ENCODE assay signal across 25 cellular contexts in genomic region chr6:112539355-112539754, GRCh38.
"Had no signal": no experiment of that assay in that cellular context is flagged by ENCODE, and none has a peak within 500 bp of the region (broad histone marks: within the 10 kb centered on the region; RNA-seq: fewer than 3 reads in every experiment).

No MANE protein-coding gene starts in this region.

- H3K27me3 ChIP-seq: hepatocyte, left lung, stomach, suprapubic skin, tibial nerve had no signal

- H3K4me2 ChIP-seq: hepatocyte had no signal

- ATAC-seq: activated CD4-positive, CD25-positive, alpha-beta regulatory T cell treated with anti-CD3 and anti-CD28 coated beads, Interleukin-2, amount 50 U/mL, for 24 hours; left lung; sciatic nerve; stimulated activated memory B cell treated with anti-CD40 and anti-IgM and Interleukin-4, amounts not matched to agents 10 μg/mL and 1 μg/mL and 100 μg/mL, for 72 hours had no signal

- H3K27ac ChIP-seq: epithelial cell of prostate, hepatocyte, left lung, stomach, suprapubic skin, tibial nerve, VCaP had no signal

- H3K27ac Mint-ChIP-seq: activated CD4-positive, alpha-beta memory T cell treated with anti-CD3 and anti-CD28 coated beads, Interleukin-2, amount 10 ng/mL, durations not matched to agents 7 days and 5 days; activated CD4-positive, alpha-beta T cell treated with anti-CD3 and anti-CD28 coated beads, Interleukin-2, amount 10 ng/mL, durations not matched to agents 24 days and 14 days; activated naive CD4-positive, alpha-beta T cell treated with anti-CD3 and anti-CD28 coated beads, Interleukin-2, amount 50 U/mL, for 24 hours; activated T-helper 1 cell treated with anti-CD3 and anti-CD28 coated beads, Interleukin-12 subunit alpha, Interleukin-12 subunit beta, Interleukin-2, Interleukin-4 antibody, amounts not matched to agents 30 ng/mL and 10 ng/mL and 1 ng/mL, durations not matched to agents 14 hours and 24 hours and 36 hours; brain; stimulated activated memory B cell treated with anti-CD40 and anti-IgM and Interleukin-4, amounts not matched to agents 10 μg/mL and 1 μg/mL and 100 μg/mL, for 72 hours had no signal

- H3K27me3 Mint-ChIP-seq: activated CD4-positive, alpha-beta memory T cell treated with anti-CD3 and anti-CD28 coated beads, Interleukin-2, amount 10 ng/mL, durations not matched to agents 7 days and 5 days; activated CD4-positive, alpha-beta T cell treated with anti-CD3 and anti-CD28 coated beads, Interleukin-2, amount 10 ng/mL, durations not matched to agents 24 days and 14 days; activated naive CD4-positive, alpha-beta T cell treated with anti-CD3 and anti-CD28 coated beads, Interleukin-2, amount 50 U/mL, for 24 hours; brain; naive B cell; stimulated activated memory B cell treated with anti-CD40 and anti-IgM and Interleukin-4, amounts not matched to agents 10 μg/mL and 1 μg/mL and 100 μg/mL, for 72 hours had no signal

- H3K36me3 ChIP-seq: left lung, stomach, suprapubic skin, tibial nerve had no signal

- H3K36me3 Mint-ChIP-seq: activated naive CD4-positive, alpha-beta T cell treated with anti-CD3 and anti-CD28 coated beads, Interleukin-2, amount 50 U/mL, for 24 hours; naive B cell; stimulated activated memory B cell treated with anti-CD40 and anti-IgM and Interleukin-4, amounts not matched to agents 10 μg/mL and 1 μg/mL and 100 μg/mL, for 72 hours had no signal

- H2AFZ ChIP-seq: hepatocyte had no signal

- DNase-seq: activated CD4-positive, alpha-beta memory T cell treated with anti-CD3 and anti-CD28 coated beads, Interleukin-2, amount 10 ng/mL, durations not matched to agents 7 days and 5 days; activated CD4-positive, alpha-beta T cell treated with anti-CD3 and anti-CD28 coated beads, Interleukin-2, amount 10 ng/mL, durations not matched to agents 24 days and 14 days; activated gamma-delta T cell treated with Interleukin-2 at 50 U/mL for 16 hours; aorta; glutamatergic neuron; kidney glomerular epithelial cell; left lung; naive B cell; occipital lobe; posterior cingulate gyrus; small intestine; stimulated activated CD4-positive, alpha-beta T cell treated with anti-CD3 and anti-CD28 coated beads, Interleukin-2, amount 100 ng/mL, for 24 hours; stomach had no signal

- H3K4me3 ChIP-seq: hepatocyte, left lung, lung, stomach, suprapubic skin, tibial nerve had no signal

- H3K4me1 ChIP-seq: left lung, stomach, suprapubic skin, tibial nerve had no signal

- H3K79me2 ChIP-seq: hepatocyte had no signal

- H3K4me3 Mint-ChIP-seq: activated CD4-positive, alpha-beta memory T cell treated with anti-CD3 and anti-CD28 coated beads, Interleukin-2, amount 10 ng/mL, durations not matched to agents 7 days and 5 days; activated CD4-positive, alpha-beta T cell treated with anti-CD3 and anti-CD28 coated beads, Interleukin-2, amount 10 ng/mL, durations not matched to agents 24 days and 14 days; activated naive CD4-positive, alpha-beta T cell treated with anti-CD3 and anti-CD28 coated beads, Interleukin-2, amount 50 U/mL, for 24 hours; activated T-helper 1 cell treated with anti-CD3 and anti-CD28 coated beads, Interleukin-12 subunit alpha, Interleukin-12 subunit beta, Interleukin-2, Interleukin-4 antibody, amounts not matched to agents 30 ng/mL and 10 ng/mL and 1 ng/mL, durations not matched to agents 14 hours and 24 hours and 36 hours; brain; naive B cell; stimulated activated memory B cell treated with anti-CD40 and anti-IgM and Interleukin-4, amounts not matched to agents 10 μg/mL and 1 μg/mL and 100 μg/mL, for 72 hours had no signal

- H3K4me1 Mint-ChIP-seq: activated CD4-positive, alpha-beta memory T cell treated with anti-CD3 and anti-CD28 coated beads, Interleukin-2, amount 10 ng/mL, durations not matched to agents 7 days and 5 days; activated CD4-positive, alpha-beta T cell treated with anti-CD3 and anti-CD28 coated beads, Interleukin-2, amount 10 ng/mL, durations not matched to agents 24 days and 14 days; activated naive CD4-positive, alpha-beta T cell treated with anti-CD3 and anti-CD28 coated beads, Interleukin-2, amount 50 U/mL, for 24 hours; naive B cell; stimulated activated memory B cell treated with anti-CD40 and anti-IgM and Interleukin-4, amounts not matched to agents 10 μg/mL and 1 μg/mL and 100 μg/mL, for 72 hours had no signal

- H3K9me3 ChIP-seq: suprapubic skin had no signal
